Comparison of ENCODE assay signal across 23 cellular contexts in the genomic region with DNA sequence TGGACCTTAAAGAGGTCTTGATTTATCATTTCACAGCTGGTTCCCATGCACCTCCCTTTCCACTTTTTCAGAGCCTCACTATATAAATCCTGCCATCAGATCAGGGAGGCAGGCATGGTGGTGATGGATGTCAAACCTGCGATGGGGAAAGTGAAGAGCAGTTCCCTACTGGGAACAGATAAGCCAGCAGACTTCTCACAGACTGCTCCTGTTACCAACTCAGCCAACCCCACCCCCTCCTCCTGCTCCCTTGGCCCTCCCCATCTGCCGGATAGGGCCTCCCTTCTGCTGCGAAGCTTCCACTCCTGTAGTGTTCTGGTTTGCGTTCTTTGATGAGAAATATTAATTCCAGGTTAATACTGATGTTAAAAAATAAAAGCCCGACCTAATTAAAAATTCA.
A peak's percentile ranks its signal among the peaks of the same experiment; 100 is the strongest.
DNase-seq lines count a peak whose midpoint lies in the region; ATAC-seq and TF ChIP-seq lines count a peak whose summit lies in the region.
"Had no signal": no experiment of that assay in that cellular context is flagged by ENCODE, and none has a peak within 500 bp of the region (broad histone marks: within the 10 kb centered on the region; RNA-seq: fewer than 3 reads in every experiment).

No MANE protein-coding gene starts in this region.

- H3K27ac ChIP-seq in MM.1S (ENCODE audit: low read length), result no peak overlapping the region
- H3K27ac ChIP-seq: sigmoid colon, suprapubic skin had no signal

- TF ChIP-seq CTCF in WTC11 (IDR thresholded peaks at IDR 0.05), result no peak
- TF ChIP-seq CTCF in MM.1S (IDR thresholded peaks at IDR 0.05; ENCODE audit: low read length), result no peak
- no peak for TF ChIP-seq CTCF in GM10266 (IDR thresholded peaks at IDR 0.05; ENCODE audit: control insufficient read depth, insufficient read depth, low read depth, missing control alignments)

- H3K9me3 ChIP-seq in MM.1S (replicated peaks; ENCODE audit: insufficient read depth, low read length), result no peaks in the 10 kb centered on the region
- H3K9me3 ChIP-seq: sigmoid colon, suprapubic skin had no signal

- H3K4me3 ChIP-seq in MM.1S (ENCODE audit: low read length), result no peak overlapping the region
- H3K4me3 ChIP-seq: sigmoid colon, suprapubic skin had no signal

- H3K27me3 Mint-ChIP-seq in WTC11 (ENCODE audit: low read depth), result no peaks in the 10 kb centered on the region
- H3K27me3 Mint-ChIP-seq: activated naive CD4-positive, alpha-beta T cell treated with anti-CD3 and anti-CD28 coated beads, Interleukin-2, amount 10 ng/mL, durations not matched to agents 7 days and 5 days; central memory CD8-positive, alpha-beta T cell had no signal

- DNase-seq in Right ventricle myocardium inferior (ENCODE audit: missing footprints), result no peak
- DNase-seq in Right ventricle myocardium superior, result no peak
- peak; percentile 47 for DNase-seq in WTC11 (ENCODE audit: low spot score)
- DNase-seq in iPS-NIHi11 (ENCODE audit: low spot score), result peak; percentile 76
- DNase-seq in retina, result peak; percentile 23
- no peak for DNase-seq in MM.1S
- DNase-seq in NCI-H128 (lab: John Stamatoyannopoulos, UW; ENCODE audit: unreplicated experiment), result no peak
- no peak for DNase-seq in GM10266 (ENCODE audit: extremely low spot score)
- DNase-seq: activated CD4-positive, CD25-positive, alpha-beta regulatory T cell treated with anti-CD3 and anti-CD28 coated beads, Interleukin-2, amount 50 U/mL, for 72 hours; activated CD8-positive, alpha-beta memory T cell treated with anti-CD3 and anti-CD28 coated beads for 24 hours; activated naive CD4-positive, alpha-beta T cell treated with anti-CD3 and anti-CD28 coated beads, Interleukin-2, amount 10 ng/mL, durations not matched to agents 7 days and 5 days; activated T-cell treated with anti-CD3 and anti-CD28 coated beads, Interleukin-2, amount 50 U/mL, for 48 hours; anterior cingulate cortex; effector CD8-positive, alpha-beta T cell; KBM-7; NCI-H1694 treated with DMSO at 0.1 percent for 48 hours; NCI-H446; NK-92 treated with Interleukin-12 subunit alpha and Interleukin-12 subunit beta, amount 100 ng/mL, for 24 hours; sigmoid colon had no signal

- H4K20me1 ChIP-seq in MM.1S (ENCODE audit: insufficient read depth, low read length), result no peaks in the 10 kb centered on the region

- H3K27ac Mint-ChIP-seq in WTC11, result no peak overlapping the region
- H3K27ac Mint-ChIP-seq: activated naive CD4-positive, alpha-beta T cell treated with anti-CD3 and anti-CD28 coated beads, Interleukin-2, amount 10 ng/mL, durations not matched to agents 7 days and 5 days; CD14-positive monocyte had no signal

- H3F3A ChIP-seq in MM.1S (ENCODE audit: insufficient read depth, low read length), result no peaks in the 10 kb centered on the region

- H3K4me2 ChIP-seq in MM.1S (ENCODE audit: low read depth, low read length), result no peak overlapping the region

- no peak overlapping the region for H3K9ac ChIP-seq in MM.1S (ENCODE audit: low read length)

- H3K9me3 Mint-ChIP-seq in WTC11, result no peaks in the 10 kb centered on the region
- H3K9me3 Mint-ChIP-seq: activated naive CD4-positive, alpha-beta T cell treated with anti-CD3 and anti-CD28 coated beads, Interleukin-2, amount 10 ng/mL, durations not matched to agents 7 days and 5 days; central memory CD8-positive, alpha-beta T cell had no signal

- ATAC-seq in Right ventricle myocardium inferior (peak; percentile 48), Right ventricle myocardium superior (ENCODE audit: poor library complexity) (no peak), WTC11 (peak; percentile 98)
- ATAC-seq: esophagus mucosa had no signal

- POLR2A ChIA-PET in WTC11 (lab: Charles Lee), result no interaction called here

- no peak overlapping the region for H2AFZ ChIP-seq in MM.1S (ENCODE audit: low read length)

- intact Hi-C loops in Right ventricle myocardium inferior (cut with DNase I), result no loop called here
- intact Hi-C loops in Right ventricle myocardium superior (cut with DNase I), result no loop called here

- no peaks in the 10 kb centered on the region for H3K9me2 ChIP-seq in MM.1S (replicated peaks; ENCODE audit: insufficient read depth, low read length)

- peaks cover 32% of the 10 kb centered on the region for H3K4me1 Mint-ChIP-seq in WTC11
- H3K4me1 Mint-ChIP-seq: activated naive CD4-positive, alpha-beta T cell treated with anti-CD3 and anti-CD28 coated beads, Interleukin-2, amount 10 ng/mL, durations not matched to agents 7 days and 5 days had no signal

- H3K27me3 ChIP-seq in MM.1S (replicated peaks; ENCODE audit: insufficient read depth, low read length), result no peaks in the 10 kb centered on the region
- H3K27me3 ChIP-seq: sigmoid colon, suprapubic skin had no signal

- H3K4me1 ChIP-seq in MM.1S (ENCODE audit: low read length), result no peaks in the 10 kb centered on the region
- H3K4me1 ChIP-seq: sigmoid colon, suprapubic skin had no signal

- H3K4me3 Mint-ChIP-seq in WTC11, result no peak overlapping the region
- H3K4me3 Mint-ChIP-seq: activated naive CD4-positive, alpha-beta T cell treated with anti-CD3 and anti-CD28 coated beads, Interleukin-2, amount 10 ng/mL, durations not matched to agents 7 days and 5 days; CD14-positive monocyte; central memory CD8-positive, alpha-beta T cell had no signal

- CTCF ChIA-PET in WTC11 (lab: Charles Lee), result interaction anchor here (0.7 to 1.6 kb wide), 3 partner anchors 12 to 181 kb away, joined by 3 to 4 read pairs (median 3); no protein-coding TSS in a partner anchor

- no peaks in the 10 kb centered on the region for H3K36me3 ChIP-seq in MM.1S (replicated peaks; ENCODE audit: insufficient read depth, low read length)
- H3K36me3 ChIP-seq: sigmoid colon, suprapubic skin had no signal

- H3K79me2 ChIP-seq in MM.1S (ENCODE audit: low read length), result no peaks in the 10 kb centered on the region

- H3K36me3 Mint-ChIP-seq in WTC11, result no peaks in the 10 kb centered on the region
- H3K36me3 Mint-ChIP-seq: activated naive CD4-positive, alpha-beta T cell treated with anti-CD3 and anti-CD28 coated beads, Interleukin-2, amount 10 ng/mL, durations not matched to agents 7 days and 5 days; CD14-positive monocyte had no signal

TF ChIP-seq in WTC11, 78 proteins besides CTCF, POLR2A, EP300 and RAD21 (continues in another document):
- no peak for TF ChIP-seq NFYB (CRISPR knock-in tag; conservative IDR thresholded peaks at IDR 0.05; ENCODE audit: low read depth)
- TF ChIP-seq, protein P1, sequence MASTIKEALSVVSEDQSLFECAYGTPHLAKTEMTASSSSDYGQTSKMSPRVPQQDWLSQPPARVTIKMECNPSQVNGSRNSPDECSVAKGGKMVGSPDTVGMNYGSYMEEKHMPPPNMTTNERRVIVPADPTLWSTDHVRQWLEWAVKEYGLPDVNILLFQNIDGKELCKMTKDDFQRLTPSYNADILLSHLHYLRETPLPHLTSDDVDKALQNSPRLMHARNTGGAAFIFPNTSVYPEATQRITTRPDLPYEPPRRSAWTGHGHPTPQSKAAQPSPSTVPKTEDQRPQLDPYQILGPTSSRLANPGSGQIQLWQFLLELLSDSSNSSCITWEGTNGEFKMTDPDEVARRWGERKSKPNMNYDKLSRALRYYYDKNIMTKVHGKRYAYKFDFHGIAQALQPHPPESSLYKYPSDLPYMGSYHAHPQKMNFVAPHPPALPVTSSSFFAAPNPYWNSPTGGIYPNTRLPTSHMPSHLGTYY (CRISPR knock-in tag; IDR thresholded peaks at IDR 0.05), result no peak
- TF ChIP-seq, protein P2, sequence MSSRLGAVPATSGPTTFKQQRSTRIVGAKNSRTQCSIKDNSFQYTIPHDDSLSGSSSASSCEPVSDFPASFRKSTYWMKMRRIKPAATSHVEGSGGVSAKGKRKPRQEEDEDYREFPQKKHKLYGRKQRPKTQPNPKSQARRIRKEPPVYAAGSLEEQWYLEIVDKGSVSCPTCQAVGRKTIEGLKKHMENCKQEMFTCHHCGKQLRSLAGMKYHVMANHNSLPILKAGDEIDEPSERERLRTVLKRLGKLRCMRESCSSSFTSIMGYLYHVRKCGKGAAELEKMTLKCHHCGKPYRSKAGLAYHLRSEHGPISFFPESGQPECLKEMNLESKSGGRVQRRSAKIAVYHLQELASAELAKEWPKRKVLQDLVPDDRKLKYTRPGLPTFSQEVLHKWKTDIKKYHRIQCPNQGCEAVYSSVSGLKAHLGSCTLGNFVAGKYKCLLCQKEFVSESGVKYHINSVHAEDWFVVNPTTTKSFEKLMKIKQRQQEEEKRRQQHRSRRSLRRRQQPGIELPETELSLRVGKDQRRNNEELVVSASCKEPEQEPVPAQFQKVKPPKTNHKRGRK (CRISPR knock-in tag; IDR thresholded peaks at IDR 0.05; ENCODE audit: borderline replicate concordance), result no peak
- TF ChIP-seq SP1 (CRISPR knock-in tag; conservative IDR thresholded peaks at IDR 0.05), result no peak
- no peak for TF ChIP-seq NR3C1 (CRISPR knock-in tag; conservative IDR thresholded peaks at IDR 0.05; ENCODE audit: low read depth)
- TF ChIP-seq MYBL2 (CRISPR knock-in tag; IDR thresholded peaks at IDR 0.05), result no peak
- TF ChIP-seq ZNF423 (CRISPR knock-in tag; IDR thresholded peaks at IDR 0.05), result no peak
- TF ChIP-seq, protein P3, sequence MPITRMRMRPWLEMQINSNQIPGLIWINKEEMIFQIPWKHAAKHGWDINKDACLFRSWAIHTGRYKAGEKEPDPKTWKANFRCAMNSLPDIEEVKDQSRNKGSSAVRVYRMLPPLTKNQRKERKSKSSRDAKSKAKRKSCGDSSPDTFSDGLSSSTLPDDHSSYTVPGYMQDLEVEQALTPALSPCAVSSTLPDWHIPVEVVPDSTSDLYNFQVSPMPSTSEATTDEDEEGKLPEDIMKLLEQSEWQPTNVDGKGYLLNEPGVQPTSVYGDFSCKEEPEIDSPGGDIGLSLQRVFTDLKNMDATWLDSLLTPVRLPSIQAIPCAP (CRISPR knock-in tag; IDR thresholded peaks at IDR 0.05), result no peak
- TF ChIP-seq, protein P4, sequence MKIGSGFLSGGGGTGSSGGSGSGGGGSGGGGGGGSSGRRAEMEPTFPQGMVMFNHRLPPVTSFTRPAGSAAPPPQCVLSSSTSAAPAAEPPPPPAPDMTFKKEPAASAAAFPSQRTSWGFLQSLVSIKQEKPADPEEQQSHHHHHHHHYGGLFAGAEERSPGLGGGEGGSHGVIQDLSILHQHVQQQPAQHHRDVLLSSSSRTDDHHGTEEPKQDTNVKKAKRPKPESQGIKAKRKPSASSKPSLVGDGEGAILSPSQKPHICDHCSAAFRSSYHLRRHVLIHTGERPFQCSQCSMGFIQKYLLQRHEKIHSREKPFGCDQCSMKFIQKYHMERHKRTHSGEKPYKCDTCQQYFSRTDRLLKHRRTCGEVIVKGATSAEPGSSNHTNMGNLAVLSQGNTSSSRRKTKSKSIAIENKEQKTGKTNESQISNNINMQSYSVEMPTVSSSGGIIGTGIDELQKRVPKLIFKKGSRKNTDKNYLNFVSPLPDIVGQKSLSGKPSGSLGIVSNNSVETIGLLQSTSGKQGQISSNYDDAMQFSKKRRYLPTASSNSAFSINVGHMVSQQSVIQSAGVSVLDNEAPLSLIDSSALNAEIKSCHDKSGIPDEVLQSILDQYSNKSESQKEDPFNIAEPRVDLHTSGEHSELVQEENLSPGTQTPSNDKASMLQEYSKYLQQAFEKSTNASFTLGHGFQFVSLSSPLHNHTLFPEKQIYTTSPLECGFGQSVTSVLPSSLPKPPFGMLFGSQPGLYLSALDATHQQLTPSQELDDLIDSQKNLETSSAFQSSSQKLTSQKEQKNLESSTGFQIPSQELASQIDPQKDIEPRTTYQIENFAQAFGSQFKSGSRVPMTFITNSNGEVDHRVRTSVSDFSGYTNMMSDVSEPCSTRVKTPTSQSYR (CRISPR knock-in tag; IDR thresholded peaks at IDR 0.05), result no peak

Comparison
In these comparisons a context has a peak if more than half of its experiments do, and no peak if none do; other contexts are left out.
1. DNase-seq: peak in WTC11 (single experiment), iPS-NIHi11 (single experiment) and retina (single experiment); none in Right ventricle myocardium inferior (single experiment), Right ventricle myocardium superior (single experiment), MM.1S (single experiment), NCI-H128 (single experiment) and GM10266 (single experiment).